ENCODE assay signal across 8 cellular contexts in the genomic region with DNA sequence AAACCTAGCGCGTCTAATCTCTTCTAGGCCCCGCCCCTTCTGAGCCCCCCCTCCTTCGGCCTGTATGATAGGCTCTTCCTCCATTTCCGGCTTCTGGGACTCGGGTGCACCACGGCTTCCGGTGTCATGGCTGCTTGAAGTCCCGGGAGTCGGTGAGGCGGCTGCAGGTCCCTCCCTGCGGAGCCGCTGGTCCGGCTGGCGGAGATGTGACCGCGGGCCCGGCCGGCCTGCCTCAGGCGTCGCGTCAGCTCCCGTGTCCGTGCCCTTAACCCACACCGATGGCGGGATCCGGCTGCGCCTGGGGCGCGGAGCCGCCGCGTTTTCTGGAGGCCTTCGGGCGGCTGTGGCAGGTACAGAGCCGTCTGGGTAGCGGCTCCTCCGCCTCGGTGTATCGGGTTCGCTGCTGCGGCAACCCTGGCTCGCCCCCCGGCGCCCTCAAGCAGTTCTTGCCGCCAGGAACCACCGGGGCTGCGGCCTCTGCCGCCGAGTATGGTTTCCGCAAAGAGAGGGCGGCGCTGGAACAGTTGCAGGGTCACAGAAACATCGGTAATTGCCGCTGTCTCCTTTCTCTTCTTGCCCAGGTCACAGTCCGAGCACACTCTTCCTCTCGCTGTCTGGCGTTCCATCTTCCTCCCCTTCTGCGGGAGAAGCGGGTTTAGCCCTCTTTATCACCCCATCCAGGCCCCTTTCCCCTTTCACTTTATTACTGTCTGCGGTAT. TPM values are rescaled to one million over a fixed set of nuclear protein-coding genes. Genes with fewer than 3 reads are reported as not detected.
A peak's percentile ranks its signal among the peaks of the same experiment; 100 is the strongest.
DNase-seq lines count a peak whose midpoint lies in the region; ATAC-seq and TF ChIP-seq lines count a peak whose summit lies in the region.

A gene with protein sequence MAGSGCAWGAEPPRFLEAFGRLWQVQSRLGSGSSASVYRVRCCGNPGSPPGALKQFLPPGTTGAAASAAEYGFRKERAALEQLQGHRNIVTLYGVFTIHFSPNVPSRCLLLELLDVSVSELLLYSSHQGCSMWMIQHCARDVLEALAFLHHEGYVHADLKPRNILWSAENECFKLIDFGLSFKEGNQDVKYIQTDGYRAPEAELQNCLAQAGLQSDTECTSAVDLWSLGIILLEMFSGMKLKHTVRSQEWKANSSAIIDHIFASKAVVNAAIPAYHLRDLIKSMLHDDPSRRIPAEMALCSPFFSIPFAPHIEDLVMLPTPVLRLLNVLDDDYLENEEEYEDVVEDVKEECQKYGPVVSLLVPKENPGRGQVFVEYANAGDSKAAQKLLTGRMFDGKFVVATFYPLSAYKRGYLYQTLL (plus strand): TSS at position 96 of the 719 bp plus-strand sequence. CDS start 183 bp downstream, at position 279.

- no peaks in the 10 kb centered on the region for H3K27me3 ChIP-seq in Panc1 (ENCODE audit: control insufficient read depth, insufficient read depth, low read length)
- H3K27me3 ChIP-seq in esophagus (ENCODE audit: control insufficient read depth in 1 of 2, insufficient read depth in 2 of 2, low read length in 2 of 2), result no peaks in the 10 kb centered on the region
- H3K27me3 ChIP-seq in mucosa of stomach (ENCODE audit: control insufficient read depth, insufficient read depth, low read length), result no peaks in the 10 kb centered on the region

- H3K27me3 Mint-ChIP-seq in activated T-cell treated with anti-CD3 and anti-CD28 coated beads, Interleukin-2, amount 50 U/mL, for 24 hours, result no peaks in the 10 kb centered on the region

- H3K4me3 ChIP-seq in Panc1 (ENCODE audit: low read depth in 2 of 2, low read length in 2 of 2) (peak within 1 kb of the TSS; percentile 93 to 97), esophagus (ENCODE audit: low read depth in 1 of 2, low read length in 2 of 2) (peak within 1 kb of the TSS; percentile 94 to 100), mucosa of stomach (ENCODE audit: low read length) (peak within 1 kb of the TSS; percentile 84)

- peak within 1 kb of the TSS; percentile 91 for H3K4me3 Mint-ChIP-seq in activated T-cell treated with anti-CD3 and anti-CD28 coated beads, Interleukin-2, amount 50 U/mL, for 24 hours

- H3K4me1 ChIP-seq in Panc1 (ENCODE audit: control insufficient read depth, insufficient read depth, low read length), result peaks cover 12% of the 10 kb centered on the region
- H3K4me1 ChIP-seq in esophagus (ENCODE audit: control insufficient read depth in 2 of 2, insufficient read depth in 2 of 2, low read length in 1 of 2), result peaks cover 0 to 3% of the 10 kb centered on the region in 2 donors
- peaks cover 9% of the 10 kb centered on the region for H3K4me1 ChIP-seq in mucosa of stomach (ENCODE audit: control insufficient read depth, insufficient read depth, low read length)

- peaks cover 38% of the 10 kb centered on the region for H3K36me3 Mint-ChIP-seq in activated T-cell treated with anti-CD3 and anti-CD28 coated beads, Interleukin-2, amount 50 U/mL, for 24 hours (ENCODE audit: low read depth)

- CTCF ChIA-PET in Panc1 (lab: Charles Lee), result no interaction called here

- H3K27ac Mint-ChIP-seq in activated T-cell treated with anti-CD3 and anti-CD28 coated beads, Interleukin-2, amount 50 U/mL, for 24 hours, result peak within 1 kb of the TSS; percentile 93

- H3K36me3 ChIP-seq in Panc1 (ENCODE audit: control insufficient read depth, insufficient read depth, low read length) (peaks cover 17% of the 10 kb centered on the region), esophagus (ENCODE audit: control insufficient read depth in 2 of 2, insufficient read depth in 2 of 2, low read length in 1 of 2) (peaks cover 4 to 6% of the 10 kb centered on the region in 2 donors), mucosa of stomach (ENCODE audit: control insufficient read depth, insufficient read depth, low read length) (no peaks in the 10 kb centered on the region)

- H3K9me3 ChIP-seq in Panc1 (ENCODE audit: control insufficient read depth, insufficient read depth, low read depth, low read length), result no peaks in the 10 kb centered on the region
- H3K9me3 ChIP-seq in esophagus (ENCODE audit: control insufficient read depth in 2 of 2, insufficient read depth in 1 of 2, low read depth in 1 of 2, low read length in 1 of 2), result no peaks in the 10 kb centered on the region
- no peaks in the 10 kb centered on the region for H3K9me3 ChIP-seq in mucosa of stomach (ENCODE audit: control insufficient read depth, low read length)

- 0% methylated on average over 55 to 61 of the region's 61 CpGs for WGBS in esophagus, 2 donors

- POLR2A ChIA-PET in Panc1 (lab: Charles Lee), result no interaction called here

- DNase-seq in DMS53 treated with DMSO at 0.1 percent for 48 hours (lab: John Stamatoyannopoulos, UW; ENCODE audit: unreplicated experiment) (peak; percentile 74), KG1 (lab: John Stamatoyannopoulos, UW) (peak; percentile 66), Panc1 (ENCODE audit: low read depth, low spot score) (no peak)
- DNase-seq in activated T-cell treated with anti-CD3 and anti-CD28 coated beads, Interleukin-2, amount 50 U/mL, for 24 hours, result peak; percentile 88
- DNase-seq in stimulated activated CD8-positive, alpha-beta memory T cell treated with anti-CD3 and anti-CD28 coated beads, Interleukin-4, amount 100 ng/mL, for 48 hours, result peak; percentile 87

- no peak for TF ChIP-seq CTCF in Panc1 (IDR thresholded peaks at IDR 0.05)

- no peaks in the 10 kb centered on the region for H3K9me3 Mint-ChIP-seq in activated T-cell treated with anti-CD3 and anti-CD28 coated beads, Interleukin-2, amount 50 U/mL, for 24 hours

- peak within 1 kb of the TSS; percentile 98 for H3K9ac ChIP-seq in mucosa of stomach (ENCODE audit: low read length)

- ATAC-seq in GM21737 (IDR thresholded peaks at IDR 0.05; ENCODE audit: unreplicated experiment) (peak; percentile 98), Panc1 (peak; percentile 99)

- peak within 1 kb of the TSS; percentile 93 for H3K27ac ChIP-seq in Panc1 (ENCODE audit: low read length)
- peak within 1 kb of the TSS; percentile 97 to 98 for H3K27ac ChIP-seq in esophagus (ENCODE audit: low read depth in 2 of 2, low read length in 1 of 2)

- peaks cover 43% of the 10 kb centered on the region for H3K4me1 Mint-ChIP-seq in activated T-cell treated with anti-CD3 and anti-CD28 coated beads, Interleukin-2, amount 50 U/mL, for 24 hours (ENCODE audit: low read depth)

- no TSS peak for BruUV-seq in Panc1 (replicated peaks; lab: Mats Ljungman, UMichigan)

- intact Hi-C loops in Panc1 (cut with micrococcal nuclease; ENCODE audit: unreplicated experiment), result no loop called here

- in situ Hi-C loops in Panc1 (cut with HindIII; ENCODE audit: low pct_unique_long_range_greater_than_20kb, low sequenced_read_pairs), result no loop called here

RNA-seq across cellular contexts. Expression of the gene that starts here (rescaled TPM):
- 76.0 TPM for total RNA-seq in Panc1 (2021; ENCODE audit: unreplicated experiment)
- polyA plus RNA-seq in Panc1 (2012; ENCODE audit: insufficient read length), result 19.0 TPM
- 1 to 10 TPM; 6.9 to 7.4 TPM for polyA plus RNA-seq in esophagus
